Comparison of ENCODE assay signal across 26 cellular contexts in genomic region chr11:33360642-33361041, GRCh38. TPM values are rescaled to one million over a fixed set of nuclear protein-coding genes. Genes with fewer than 3 reads are reported as not detected.
DNase-seq lines count a peak whose midpoint lies in the region; ATAC-seq, FAIRE-seq and TF ChIP-seq lines count a peak whose summit lies in the region.
"Had no signal": no experiment of that assay in that cellular context is flagged by ENCODE, and none has a peak within 500 bp of the region (broad histone marks: within the 10 kb centered on the region; RNA-seq: fewer than 3 reads in every experiment).

No MANE protein-coding gene starts in this region.

- no peaks in the 10 kb centered on the region for H3K9me3 ChIP-seq in A549
- H3K9me3 ChIP-seq in K562 (replicated peaks; ENCODE audit: control insufficient read depth, insufficient read depth, low read depth, low read length) = no peaks in the 10 kb centered on the region
- H3K9me3 ChIP-seq: BE2C, BLaER1 had no signal

- H3K4me2 ChIP-seq in A549 (no peak overlapping the region), K562 (ENCODE audit: insufficient read depth, low read length) (no peak overlapping the region)
- H3K4me2 ChIP-seq: BLaER1 had no signal

- no peaks in the 10 kb centered on the region for H3K9me1 ChIP-seq in K562 (ENCODE audit: control insufficient read depth, insufficient read depth, low read length)

- no peak for FAIRE-seq in A549 (lab: Jason Lieb, UNC)
- no peak for FAIRE-seq in K562 (lab: Jason Lieb, UNC)
- FAIRE-seq: GM12878, GM12892, GM18507 had no signal

- POLR2A ChIA-PET in A549 (lab: Yijun Ruan, JAX) (no interaction called here), K562 (lab: Yijun Ruan, JAX) (interaction anchor here (0.6 kb wide), 1 partner anchor 406 kb away, joined by 3 read pairs; no protein-coding TSS in a partner anchor)

- no peaks in the 10 kb centered on the region for H4K20me1 ChIP-seq in K562 (replicated peaks; ENCODE audit: control insufficient read depth, insufficient read depth, low read length)
- H4K20me1 ChIP-seq: BLaER1 had no signal

- H3K27me3 ChIP-seq in K562 (ENCODE audit: control insufficient read depth in 2 of 2, insufficient read depth in 2 of 2, low read length in 2 of 2) = peaks cover 0 to 2% of the 10 kb centered on the region in 2 experiments; a peak in 2 of 5 replicates
- H3K27me3 ChIP-seq: BE2C, BLaER1 had no signal

- TF ChIP-seq RAD21 in A549 (conservative IDR thresholded peaks at IDR 0.05 in 1 of 2, IDR thresholded peaks at IDR 0.05 in 1 of 2) (no peak), K562 (CRISPR knock-in tag; conservative IDR thresholded peaks at IDR 0.05 in 1 of 2, IDR thresholded peaks at IDR 0.05 in 1 of 2) (no peak)

- no peak for ATAC-seq in A549
- ATAC-seq in K562 = no peak
- no peak for ATAC-seq in HG02678 (IDR thresholded peaks at IDR 0.05; ENCODE audit: unreplicated experiment)
- ATAC-seq in HG02623 (IDR thresholded peaks at IDR 0.05; ENCODE audit: unreplicated experiment) = no peak
- ATAC-seq: GM12878 had no signal

- in situ Hi-C loops in K562 (cut with MboI) = loop anchor here (5.0 to 10.0 kb wide), 2 partner anchors 327 to 464 kb away; no protein-coding TSS in a partner anchor

- CTCF ChIA-PET in A549 (lab: Yijun Ruan, JAX) (interaction anchor here (1.1 to 9.8 kb wide), 9 partner anchors 10 to 469 kb away, joined by 4 to 216 read pairs (median 15); partner anchors contain the start of gene CD59), K562 (lab: Yijun Ruan, JAX; ENCODE audit: low intra/inter-chr PET ratio) (no interaction called here)

- H3K9ac ChIP-seq in K562 (ENCODE audit: insufficient read depth in 1 of 2, low read depth in 2 of 2, low read length in 2 of 2) = no peak overlapping the region
- H3K9ac ChIP-seq: BLaER1 had no signal

- H3K79me2 ChIP-seq in K562 (ENCODE audit: control insufficient read depth, insufficient read depth, low read length) = no peaks in the 10 kb centered on the region

- 73% methylated on average over 4 of the region's 4 CpGs for WGBS in A549 (ENCODE audit: missing lambda C conversion rate)
- 0% methylated on average over 4 of the region's 4 CpGs for WGBS in K562 (ENCODE audit: insufficient coverage, low coverage, missing lambda C conversion rate)

- intact Hi-C loops in K562 (cut with micrococcal nuclease) = loop anchor here (5.0 kb wide), 2 partner anchors 182 to 467 kb away; no protein-coding TSS in a partner anchor

- BruUV-seq in K562 (replicated peaks; lab: Mats Ljungman, UMichigan) = no TSS peak

- TF ChIP-seq CTCF in A549 (IDR thresholded peaks at IDR 0.05) (no peak), K562 (IDR thresholded peaks at IDR 0.05 in 2 of 3, conservative IDR thresholded peaks at IDR 0.05 in 1 of 3; ENCODE audit: insufficient read depth in 2 of 3, low read depth in 1 of 3, low read length in 3 of 3) (no peak)

- no peak for TF ChIP-seq EP300 in A549 (IDR thresholded peaks at IDR 0.05)
- no peak for TF ChIP-seq EP300 in K562 (IDR thresholded peaks at IDR 0.05; ENCODE audit: low read length)

- no peaks in the 10 kb centered on the region for H3K4me1 ChIP-seq in A549
- H3K4me1 ChIP-seq in K562 (replicated peaks in 1 of 2; ENCODE audit: control insufficient read depth in 2 of 2, insufficient read depth in 2 of 2, low read length in 2 of 2) = no peaks in the 10 kb centered on the region
- H3K4me1 ChIP-seq: BE2C, BLaER1 had no signal

- TF ChIP-seq POLR2A in A549 (IDR thresholded peaks at IDR 0.05; ENCODE audit: low read length) (no peak), K562 (conservative IDR thresholded peaks at IDR 0.05) (no peak)

- H3K4me3 ChIP-seq in A549 = no peak overlapping the region
- H3K4me3 ChIP-seq in K562 = no peak overlapping the region
- H3K4me3 ChIP-seq: BLaER1, GM12878 had no signal

- DNase-seq in NCI-H82 (lab: John Stamatoyannopoulos, UW) = peak; percentile 16
- no peak for DNase-seq in NCI-H82 treated with DMSO at 0.1 percent for 48 hours (lab: John Stamatoyannopoulos, UW; ENCODE audit: unreplicated experiment)
- DNase-seq in A549 (ENCODE audit: low read depth in 1 of 2, low spot score in 1 of 2) = no peak
- no peak for DNase-seq in K562 (ENCODE audit: extremely low read depth in 1 of 4, low spot score in 3 of 4)
- DNase-seq: ACHN; BE2C; C1 segment of cervical spinal cord; CD4-positive, alpha-beta memory T cell; CD4-positive, CD25-positive, alpha-beta regulatory T cell; CD8-positive, alpha-beta memory T cell; COR-L47; DMS 273 treated with DMSO at 0.1 percent for 48 hours; DMS153; DMS53; DMS79; DND-41; EL; GDM1 had no signal

- no peaks in the 10 kb centered on the region for H3K36me3 ChIP-seq in K562 (ENCODE audit: control insufficient read depth, insufficient read depth, low read length)
- H3K36me3 ChIP-seq: BE2C, BLaER1 had no signal

- no peak overlapping the region for H2AFZ ChIP-seq in K562 (ENCODE audit: low read depth, low read length)

- H3K27ac ChIP-seq in A549 (no peak overlapping the region), K562 (ENCODE audit: extremely low read depth, low read depth, low read length) (no peak overlapping the region)
- H3K27ac ChIP-seq: 22Rv1, BLaER1 had no signal

TF ChIP-seq in A549, 52 proteins besides CTCF, POLR2A, EP300 and RAD21:
- TF ChIP-seq NFE2L2 (conservative IDR thresholded peaks at IDR 0.05; ENCODE audit: low read length) (peak; percentile 52; the same call in 1 of the 2 replicates), FOSB (CRISPR knock-in tag; IDR thresholded peaks at IDR 0.05) (no peak)
TF ChIP-seq in A549: peak in this region for 1.

TF ChIP-seq in K562, 482 proteins besides CTCF, POLR2A, EP300 and RAD21 (continues in another document):
- TF ChIP-seq FOXM1 (IDR thresholded peaks at IDR 0.05; ENCODE audit: low read depth) (0 out of 2 replicates have a peak, but pooled peaks have one; percentile 41), FOXM1 (CRISPR knock-in tag; IDR thresholded peaks at IDR 0.05; ENCODE audit: low read depth) (no peak), ATF1 (CRISPR knock-in tag; IDR thresholded peaks at IDR 0.05) (no peak), ATF1 (tag; IDR thresholded peaks at IDR 0.05) (peak; percentile 26; the same call in 1 of the 2 replicates), ATF7 (IDR thresholded peaks at IDR 0.05) (peak; percentile 46; the same call in 1 of the 2 replicates), ZNF316 (IDR thresholded peaks at IDR 0.05) (peak; percentile 79), MAFG (tag; conservative IDR thresholded peaks at IDR 0.05) (peak; percentile 81), CEBPB (tag; IDR thresholded peaks at IDR 0.05) (peak; percentile 67), MTA1 (IDR thresholded peaks at IDR 0.05; ENCODE audit: borderline replicate concordance) (no peak), CEBPG (CRISPR knock-in tag; IDR thresholded peaks at IDR 0.05) (no peak; the same call in 1 of the 2 replicates), CEBPG (tag; conservative IDR thresholded peaks at IDR 0.05 in 1 of 2, IDR thresholded peaks at IDR 0.05 in 1 of 2) (peak; percentile 38 to 57; a peak in 3 of 4 replicates), ZBTB1 (CRISPR knock-in tag; IDR thresholded peaks at IDR 0.05; ENCODE audit: borderline replicate concordance, low read depth) (no peak), FOXK1 (CRISPR knock-in tag; IDR thresholded peaks at IDR 0.05; ENCODE audit: borderline replicate concordance) (no peak)
- TF ChIP-seq, protein P1, sequence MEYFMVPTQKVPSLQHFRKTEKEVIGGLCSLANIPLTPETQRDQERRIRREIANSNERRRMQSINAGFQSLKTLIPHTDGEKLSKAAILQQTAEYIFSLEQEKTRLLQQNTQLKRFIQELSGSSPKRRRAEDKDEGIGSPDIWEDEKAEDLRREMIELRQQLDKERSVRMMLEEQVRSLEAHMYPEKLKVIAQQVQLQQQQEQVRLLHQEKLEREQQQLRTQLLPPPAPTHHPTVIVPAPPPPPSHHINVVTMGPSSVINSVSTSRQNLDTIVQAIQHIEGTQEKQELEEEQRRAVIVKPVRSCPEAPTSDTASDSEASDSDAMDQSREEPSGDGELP (CRISPR knock-in tag; IDR thresholded peaks at IDR 0.05; ENCODE audit: borderline replicate concordance) = no peak

RNA-seq across cellular contexts. Expression of gene KIAA1549L, which starts 15.3 kb away (rescaled TPM):
- polyA plus RNA-seq in A549 (2011; rRNA removed) (4.5 and 7.0 TPM in 2 replicates), A549 (2017; fragmentation: RNase III; extraction: RNeasy Plus Mini Kit Qiagen cat#74134 plus additional on column Dnase treatment) (4.6 to 5.1 TPM (median 4.6 TPM) in 3 replicates), K562 (2011; rRNA removed) (not detected in 2 replicates), K562 (2014; fragmentation: Illumina TruSeq; extraction: Trizol) (not detected in 2 replicates), K562 (2014; fragmentation: Nextera tagmentation; extraction: Ambion mirVana) (not detected), K562 (2014; rRNA removed) (not detected in 2 replicates)
- 3.9 and 5.8 TPM in 2 replicates for polyA plus RNA-seq in A549 (2012; cell fraction: cytosol; rRNA removed)
- polyA plus RNA-seq in A549 (2012; cell fraction: nucleus; rRNA removed) = 5.5 and 5.6 TPM in 2 replicates
- 16.8 and 17.5 TPM in 2 replicates for polyA minus RNA-seq in A549 (2011; rRNA and poly(A)+ RNA removed)
- total RNA-seq in K562 (2011; cell fraction: chromatin; rRNA removed; ENCODE audit: low replicate concordance) = not detected in 2 replicates
- total RNA-seq in K562 (2011; cell fraction: nucleolus; rRNA removed) = not detected in 2 replicates
- total RNA-seq in K562 (2011; cell fraction: nucleoplasm; rRNA removed) = not detected in 2 replicates
- total RNA-seq in K562 (2014; rRNA removed) (not detected in 2 replicates), K562 (2014; rRNA removed; fragmentation: Illumina TruSeq; extraction: Trizol) (not detected in 2 replicates), K562 (2015; rRNA removed; fragmentation: Illumina TruSeq; extraction: Trizol) (not detected in 2 replicates), K562 (2021) (not detected in 2 replicates)
- under 0.01 TPM in 1 of 2 replicates, not detected in the other for polyA plus RNA-seq in K562 (2011; cell fraction: cytosol; rRNA removed)
- not detected in 2 replicates for polyA plus RNA-seq in K562 (2011; cell fraction: nucleus; rRNA removed)
- polyA plus RNA-seq in K562 (2012) = 0.01 TPM in 1 of 2 replicates, not detected in the other
- not detected in 2 replicates for polyA minus RNA-seq in K562 (2011; rRNA and poly(A)+ RNA removed)
- not detected in 2 replicates for polyA minus RNA-seq in K562 (2011; cell fraction: cytosol; rRNA and poly(A)+ RNA removed)
- not detected in 2 replicates for polyA minus RNA-seq in K562 (2011; cell fraction: nucleus; rRNA and poly(A)+ RNA removed)
- total RNA-seq: CD4-positive, alpha-beta memory T cell; CD4-positive, CD25-positive, alpha-beta regulatory T cell; CD8-positive, alpha-beta memory T cell had no signal
- polyA plus RNA-seq: CD14-positive monocyte; CD4-positive, alpha-beta memory T cell; CD4-positive, CD25-positive, alpha-beta regulatory T cell; CD8-positive, alpha-beta memory T cell had no signal

Comparison
In these comparisons a context has a peak if more than half of its experiments do, and no peak if none do; other contexts are left out.
1. RNA of gene KIAA1549L, which starts 15.3 kb away (polyA plus RNA-seq): 3.9 to 7.0 TPM in A549; under 0.01 to 0.01 TPM in K562; every median in the first group is over 4 times any median in the second.